In the genomic region with DNA sequence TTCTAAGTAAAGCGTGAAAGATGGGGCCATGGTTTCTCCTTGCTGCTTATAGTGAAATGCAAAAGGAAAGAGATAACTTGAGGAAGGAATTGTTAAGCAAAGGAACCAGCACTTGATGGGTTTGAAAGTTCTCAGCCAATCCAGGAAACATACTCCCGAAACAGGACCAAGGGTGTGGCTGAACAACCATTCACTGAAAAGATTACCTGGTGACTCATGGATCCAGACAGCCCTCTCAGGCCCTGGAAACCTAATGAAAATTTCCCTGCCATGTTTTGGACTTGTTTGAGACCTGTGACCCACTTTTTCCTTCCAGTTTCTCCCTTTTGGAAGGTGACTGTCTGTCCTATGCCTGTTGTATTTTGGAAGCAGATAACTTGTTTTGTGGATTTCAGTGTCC, we compare ENCODE assay signal across 2 cellular contexts. TPM values are rescaled to one million over a fixed set of nuclear protein-coding genes. Genes with fewer than 3 reads are reported as not detected.
"Had no signal": no experiment of that assay in that cellular context is flagged by ENCODE, and none has a peak within 500 bp of the region (broad histone marks: within the 10 kb centered on the region; RNA-seq: fewer than 3 reads in every experiment).

No MANE protein-coding gene starts in this region.

RNA-seq across cellular contexts. Expression of a gene that starts 11.3 kb away (rescaled TPM):
- total RNA-seq: M059J, SJSA1 had no signal
